Comparison of ENCODE assay signal across 11 cellular contexts in genomic region chr6:15061176-15061575, GRCh38.
A peak's percentile ranks its signal among the peaks of the same experiment; 100 is the strongest.
DNase-seq lines count a peak whose midpoint lies in the region; ATAC-seq and TF ChIP-seq lines count a peak whose summit lies in the region.
"Had no signal": no experiment of that assay in that cellular context is flagged by ENCODE, and none has a peak within 500 bp of the region (broad histone marks: within the 10 kb centered on the region; RNA-seq: fewer than 3 reads in every experiment).

No MANE protein-coding gene starts in this region.

- H4K20me1 ChIP-seq in BLaER1 treated with 17β-estradiol and CSF1 and Interleukin-3, amounts not matched to agents 10 nM and 100 nM = no peaks in the 10 kb centered on the region
- H4K20me1 ChIP-seq in H9 (ENCODE audit: control insufficient read depth, insufficient read depth, insufficient read length) = no peaks in the 10 kb centered on the region

- H3K27ac Mint-ChIP-seq in H9 = peak overlapping the region; percentile 42 to 79 (median 60); a peak in 4 of 7 replicates
- no peak overlapping the region for H3K27ac Mint-ChIP-seq in CD8-positive, alpha-beta memory T cell

- no peak overlapping the region for H2BK120ac ChIP-seq in H9 (ENCODE audit: low read depth, low read length, poor library complexity, severe bottlenecking)

- no peak overlapping the region for H4K5ac ChIP-seq in H9 (ENCODE audit: insufficient read length, low read depth, low read length)

- no peak for DNase-seq in H9
- peak; percentile 4 for DNase-seq in NCI-H345 treated with DMSO at 0.1 percent for 48 hours (lab: John Stamatoyannopoulos, UW; ENCODE audit: unreplicated experiment)
- DNase-seq in left ventricle myocardium inferior = no peak
- DNase-seq in caudate nucleus (lab: John Stamatoyannopoulos, UW) = no peak
- DNase-seq in CD8-positive, alpha-beta memory T cell = no peak
- DNase-seq in DMS53 treated with DMSO at 0.1 percent for 48 hours (lab: John Stamatoyannopoulos, UW; ENCODE audit: unreplicated experiment) = no peak
- no peak for DNase-seq in sciatic nerve (ENCODE audit: low spot score)
- DNase-seq: NCI-H1930, SHP77 treated with DMSO at 0.1 percent for 48 hours had no signal

- H3K4me1 Mint-ChIP-seq in H9 = peaks cover 16 to 18% of the 10 kb centered on the region in 2 experiments
- H3K4me1 Mint-ChIP-seq in CD8-positive, alpha-beta memory T cell = no peaks in the 10 kb centered on the region

- no peak overlapping the region for H3K14ac ChIP-seq in H9 (ENCODE audit: insufficient read depth, low read length)

- H3K27me3 Mint-ChIP-seq in H9 (ENCODE audit: low read depth) = peaks cover 2% of the 10 kb centered on the region; the same call in 1 of the 2 replicates
- H3K27me3 Mint-ChIP-seq in CD8-positive, alpha-beta memory T cell = no peaks in the 10 kb centered on the region

- peaks cover 4 to 58% (median 28%) of the 10 kb centered on the region in 10 experiments; a peak in 17 of 20 replicates for H3K4me1 ChIP-seq in BLaER1 treated with 17β-estradiol and CSF1 and Interleukin-3, amounts not matched to agents 10 nM and 100 nM
- H3K4me1 ChIP-seq in H9 (ENCODE audit: insufficient read depth, low read length) (no peaks in the 10 kb centered on the region), left ventricle myocardium inferior (peaks cover 28% of the 10 kb centered on the region)
- H3K4me1 ChIP-seq in CD8-positive, alpha-beta memory T cell (ENCODE audit: insufficient read depth, low read length) = no peaks in the 10 kb centered on the region

- H3K56ac ChIP-seq in H9 (ENCODE audit: insufficient read length, low read depth, low read length) = no peak overlapping the region

- H4K91ac ChIP-seq in H9 (ENCODE audit: insufficient read length, low read depth, low read length) = no peak overlapping the region

- no peak overlapping the region for H3K23ac ChIP-seq in H9 (ENCODE audit: insufficient read length, low read depth, low read length)

- H3K9me3 ChIP-seq in BLaER1 treated with 17β-estradiol and CSF1 and Interleukin-3, amounts not matched to agents 10 nM and 100 nM (replicated peaks in 1 of 11) = peaks cover 0 to 12% (median 8%) of the 10 kb centered on the region in 11 experiments; a peak in 12 of 22 replicates
- H3K9me3 ChIP-seq in H9 (ENCODE audit: control insufficient read depth, low read depth, low read length) = no peaks in the 10 kb centered on the region
- H3K9me3 ChIP-seq in left ventricle myocardium inferior (replicated peaks) = peaks cover 10% of the 10 kb centered on the region
- H3K9me3 ChIP-seq in CD8-positive, alpha-beta memory T cell (ENCODE audit: low read length) = no peaks in the 10 kb centered on the region

- no peaks in the 10 kb centered on the region for H3K79me1 ChIP-seq in H9 (ENCODE audit: insufficient read depth, low read depth, low read length, poor library complexity, severe bottlenecking)

- peak overlapping the region in 3 of 11 experiments; percentile 25 to 29 (median 28); a peak in 3 of 22 replicates for H3K27ac ChIP-seq in BLaER1 treated with 17β-estradiol and CSF1 and Interleukin-3, amounts not matched to agents 10 nM and 100 nM
- no peak overlapping the region for H3K27ac ChIP-seq in H9 (ENCODE audit: insufficient read length, low read depth, low read length)
- peak overlapping the region; percentile 40 for H3K27ac ChIP-seq in left ventricle myocardium inferior (replicated peaks)
- H3K27ac ChIP-seq in caudate nucleus (ENCODE audit: low read depth, low read length) = no peak overlapping the region
- H3K27ac ChIP-seq in CD8-positive, alpha-beta memory T cell (ENCODE audit: low read depth, low read length) = no peak overlapping the region
- H3K27ac ChIP-seq: C4-2B had no signal

- H3K36me3 Mint-ChIP-seq in H9 (ENCODE audit: insufficient read depth in 1 of 3, low read depth in 3 of 3) = no peaks in the 10 kb centered on the region
- H3K36me3 Mint-ChIP-seq in CD8-positive, alpha-beta memory T cell = no peaks in the 10 kb centered on the region

- no peak overlapping the region for H2BK5ac ChIP-seq in H9 (ENCODE audit: insufficient read length, low read length)

- H3K36me3 ChIP-seq in BLaER1 treated with 17β-estradiol and CSF1 and Interleukin-3, amounts not matched to agents 10 nM and 100 nM = no peaks in the 10 kb centered on the region
- H3K36me3 ChIP-seq in left ventricle myocardium inferior = no peaks in the 10 kb centered on the region
- no peaks in the 10 kb centered on the region for H3K36me3 ChIP-seq in CD8-positive, alpha-beta memory T cell (ENCODE audit: insufficient read depth, low read length)

- no peak overlapping the region for H2BK15ac ChIP-seq in H9 (ENCODE audit: low read depth, low read length)

- H3K9me3 Mint-ChIP-seq in H9 = no peaks in the 10 kb centered on the region; a peak in 1 of 5 replicates
- H3K9me3 Mint-ChIP-seq in CD8-positive, alpha-beta memory T cell = peaks cover 0 to 2% (median 0%) of the 10 kb centered on the region in 5 donors

- no peak overlapping the region for H4K8ac ChIP-seq in H9 (replicated peaks; ENCODE audit: insufficient read length, low read depth, low read length)

- no peak overlapping the region for H3K9ac ChIP-seq in BLaER1 treated with 17β-estradiol and CSF1 and Interleukin-3, amounts not matched to agents 10 nM and 100 nM
- H3K9ac ChIP-seq in H9 (ENCODE audit: extremely low read depth, insufficient read length, low read length) = no peak overlapping the region

- TF ChIP-seq CTCF in H9 (conservative IDR thresholded peaks at IDR 0.05) (no peak), left ventricle myocardium inferior (IDR thresholded peaks at IDR 0.05; ENCODE audit: borderline replicate concordance) (no peak)

- no peak overlapping the region for H2AFZ ChIP-seq in H9 (ENCODE audit: low read length)

- POLR2A ChIA-PET in CD8-positive, alpha-beta memory T cell (lab: Charles Lee) = no interaction called here

- H3K18ac ChIP-seq in H9 (ENCODE audit: insufficient read length, low read depth, low read length) = no peak overlapping the region

- no peak overlapping the region for H3K4ac ChIP-seq in H9 (ENCODE audit: low read depth, low read length)

- no peak for ATAC-seq in sciatic nerve

- no peak overlapping the region for H3T11ph ChIP-seq in H9 (ENCODE audit: low read length)

- no peak overlapping the region for H3K4me3 Mint-ChIP-seq in H9
- H3K4me3 Mint-ChIP-seq in CD8-positive, alpha-beta memory T cell = no peak overlapping the region

- CTCF ChIA-PET in CD8-positive, alpha-beta memory T cell (lab: Charles Lee) = interaction anchor here (1.2 kb wide), 1 partner anchor 12 kb away, joined by 3 read pairs; no protein-coding TSS in a partner anchor

- no CpG with 5 or more reads among the region's 3 CpGs for WGBS in H9 (ENCODE audit: extremely low coverage, insufficient read length, low lambda C conversion rate)

- H2AK5ac ChIP-seq in H9 (ENCODE audit: insufficient read length, low read length) = no peak overlapping the region

- no peak overlapping the region for H2BK12ac ChIP-seq in H9 (ENCODE audit: insufficient read length, low read depth, low read length)

- no peaks in the 10 kb centered on the region for H3K79me2 ChIP-seq in H9 (ENCODE audit: insufficient read depth, low read length)

- no peak overlapping the region for H3K4me3 ChIP-seq in BLaER1 treated with 17β-estradiol and CSF1 and Interleukin-3, amounts not matched to agents 10 nM and 100 nM
- no peak overlapping the region for H3K4me3 ChIP-seq in left ventricle myocardium inferior
- no peak overlapping the region for H3K4me3 ChIP-seq in CD8-positive, alpha-beta memory T cell (ENCODE audit: low read length)

- intact Hi-C loops in left ventricle myocardium inferior (cut with micrococcal nuclease) = no loop called here
- intact Hi-C loops in sciatic nerve (cut with DNase I) = no loop called here

- H3K4me2 ChIP-seq in BLaER1 treated with 17β-estradiol and CSF1 and Interleukin-3, amounts not matched to agents 10 nM and 100 nM = peak overlapping the region in 7 of 11 experiments; percentile 7 to 87 (median 61); a peak in 12 of 22 replicates
- H3K4me2 ChIP-seq in H9 (ENCODE audit: insufficient read depth, insufficient read length, low read length) = no peak overlapping the region

- H2BK20ac ChIP-seq in H9 (ENCODE audit: low read depth, low read length, poor library complexity, severe bottlenecking) = no peak overlapping the region

- no peaks in the 10 kb centered on the region for H3K23me2 ChIP-seq in H9 (ENCODE audit: insufficient read length, low read depth, low read length, poor library complexity, severe bottlenecking)

- no peaks in the 10 kb centered on the region for H3K27me3 ChIP-seq in BLaER1 treated with 17β-estradiol and CSF1 and Interleukin-3, amounts not matched to agents 10 nM and 100 nM
- H3K27me3 ChIP-seq in H9 (ENCODE audit: insufficient read depth, low read length) = no peaks in the 10 kb centered on the region
- H3K27me3 ChIP-seq in left ventricle myocardium inferior (ENCODE audit: low read depth) = no peaks in the 10 kb centered on the region
- no peaks in the 10 kb centered on the region for H3K27me3 ChIP-seq in CD8-positive, alpha-beta memory T cell (ENCODE audit: insufficient read depth, low read length, poor library complexity, severe bottlenecking)

Comparison
In these comparisons a context has a peak if more than half of its experiments do, and no peak if none do; other contexts are left out.
1. H3K27ac Mint-ChIP-seq: peak in H9 (3 of 3); none in CD8-positive, alpha-beta memory T cell (0 of 8).